In the genomic region with DNA sequence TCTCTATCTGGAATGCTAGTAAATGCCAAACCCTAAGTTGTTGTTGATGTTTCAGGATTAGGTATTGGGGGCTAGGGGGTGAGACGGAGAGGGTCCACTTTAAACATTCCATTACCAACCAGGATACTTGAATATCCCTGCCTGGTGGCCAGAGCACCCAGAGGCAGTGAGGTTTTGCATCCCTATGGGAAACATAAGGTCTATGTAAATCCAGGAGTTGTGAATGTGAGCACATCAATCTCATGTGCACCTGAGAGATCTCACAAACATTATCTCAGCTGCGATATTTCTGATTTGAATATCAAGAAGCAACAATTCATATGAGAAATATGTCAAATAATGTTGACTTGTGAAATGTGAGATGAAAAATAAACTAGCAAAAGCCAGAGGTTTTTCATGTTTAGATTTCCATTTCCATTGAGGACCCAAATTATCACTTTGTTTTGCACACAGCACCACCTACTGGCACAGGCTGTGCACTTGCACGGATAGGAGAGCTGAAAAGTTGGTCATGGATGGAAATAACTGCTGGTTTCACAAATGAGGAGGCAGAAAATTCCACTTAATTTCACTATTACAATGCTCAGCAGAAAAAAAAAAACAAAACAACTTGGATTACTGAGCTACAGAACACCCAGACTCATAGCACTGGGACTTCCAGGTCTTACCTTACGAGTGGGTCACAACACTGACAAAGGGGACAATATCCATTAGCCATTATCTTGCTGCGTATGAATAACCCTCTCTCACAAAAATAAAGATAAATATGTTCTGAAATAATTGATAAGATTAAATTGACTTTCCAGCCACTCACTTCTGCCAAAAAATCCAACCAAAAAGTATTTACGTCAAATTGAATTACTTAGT, we compare ENCODE assay signal across 8 cellular contexts.
A peak's percentile ranks its signal among the peaks of the same experiment; 100 is the strongest.
DNase-seq lines count a peak whose midpoint lies in the region; ATAC-seq and TF ChIP-seq lines count a peak whose summit lies in the region.

No MANE protein-coding gene starts in this region.

- no peaks in the 10 kb centered on the region for H3K79me1 ChIP-seq in IMR-90 (ENCODE audit: low read depth in 1 of 2, low read length in 2 of 2)

- H2BK20ac ChIP-seq in IMR-90 (ENCODE audit: low read depth, low read length) = peak overlapping the region; percentile 86

- TF ChIP-seq POLR2A in IMR-90 (IDR thresholded peaks at IDR 0.05; ENCODE audit: low read depth, low read length) = no peak; the same call in 1 of the 2 replicates

- peak; percentile 14 to 29 for DNase-seq in activated CD4-positive, alpha-beta T cell treated with anti-CD3 and anti-CD28 coated beads for 24 hours (ENCODE audit: low read depth in 2 of 2)
- DNase-seq in activated CD4-positive, alpha-beta T cell treated with anti-CD3 and anti-CD28 coated beads, Interleukin-2, amount 50 U/mL, for 4 hours = no peak
- peak; percentile 82 for DNase-seq in IMR-90
- DNase-seq in RPMI8226 = peak; percentile 73
- DNase-seq in ascending aorta (ENCODE audit: low spot score in 2 of 2) = peak in 1 of 2 donors; percentile 87
- peak; percentile 74 for DNase-seq in hepatic stellate cell (ENCODE audit: low spot score)
- peak; percentile 33 for DNase-seq in skeletal muscle cell (ENCODE audit: low read depth)
- no peak for DNase-seq in OCI-M2 (lab: John Stamatoyannopoulos, UW; ENCODE audit: unreplicated experiment)

- BruUV-seq in IMR-90 (replicated peaks; lab: Mats Ljungman, UMichigan) = no TSS peak

- no peaks in the 10 kb centered on the region for H3K9me3 ChIP-seq in IMR-90 (ENCODE audit: control insufficient read depth, insufficient read depth, low read length)
- no peaks in the 10 kb centered on the region for H3K9me3 ChIP-seq in ascending aorta

- H2AK9ac ChIP-seq in IMR-90 (replicated peaks; ENCODE audit: low read depth, low read length, poor library complexity) = no peak overlapping the region

- H3K36me3 ChIP-seq in IMR-90 (ENCODE audit: control insufficient read depth, insufficient read depth, low read length) (no peaks in the 10 kb centered on the region), ascending aorta (no peaks in the 10 kb centered on the region)

- no peaks in the 10 kb centered on the region; the same call in 1 of the 2 replicates for H3K9me1 ChIP-seq in IMR-90 (ENCODE audit: insufficient read depth, low read length)

- CTCF ChIA-PET in IMR-90 (lab: Yijun Ruan, JAX) = interaction anchor here (0.6 to 1.8 kb wide), 11 partner anchors 8 to 383 kb away, joined by 3 to 7 read pairs (median 4); no protein-coding TSS in a partner anchor

- H3K18ac ChIP-seq in IMR-90 (ENCODE audit: low read depth, low read length) = peak overlapping the region; percentile 28; the same call in 1 of the 2 replicates

- H4K20me1 ChIP-seq in IMR-90 (ENCODE audit: insufficient read depth, low read length) = no peaks in the 10 kb centered on the region

- H3K27me3 ChIP-seq in IMR-90 (ENCODE audit: control insufficient read depth, insufficient read depth, low read length) (no peaks in the 10 kb centered on the region), ascending aorta (no peaks in the 10 kb centered on the region)

- in situ Hi-C loops in IMR-90 (cut with MboI; ENCODE audit: low sequenced_read_pairs) = loop anchor here (5.0 to 10.0 kb wide), 3 partner anchors 234 to 554 kb away; partner anchors contain the start of gene TNS3

- H3K27ac ChIP-seq in IMR-90 (ENCODE audit: insufficient read depth, low read length) = no peak overlapping the region
- H3K27ac ChIP-seq in ascending aorta = peak overlapping the region in 1 of 2 donors; percentile 21

- peak; percentile 95 for TF ChIP-seq CTCF in IMR-90 (conservative IDR thresholded peaks at IDR 0.05; ENCODE audit: low read depth, low read length)
- TF ChIP-seq CTCF in ascending aorta (IDR thresholded peaks at IDR 0.05) = peak; percentile 86 to 91 (median 90)

- TF ChIP-seq RAD21 in IMR-90 (IDR thresholded peaks at IDR 0.05; ENCODE audit: low read length) = peak; percentile 96

- ATAC-seq in IMR-90 (ENCODE audit: low read depth) = peak; percentile 89

- H4K91ac ChIP-seq in IMR-90 (ENCODE audit: insufficient read depth, low read depth, low read length) = peak overlapping the region; percentile 43

- peaks cover 4% of the 10 kb centered on the region for H3K4me1 ChIP-seq in IMR-90 (ENCODE audit: control insufficient read depth, insufficient read depth, low read length)
- H3K4me1 ChIP-seq in ascending aorta = peaks cover 3 to 8% of the 10 kb centered on the region in 2 donors

- intact Hi-C loops in IMR-90 (cut with micrococcal nuclease) = loop anchor here (1.0 to 5.0 kb wide), 8 partner anchors 33 to 552 kb away; no protein-coding TSS in a partner anchor
- intact Hi-C loops in ascending aorta (cut with DNase I) = loop anchor here (2.0 to 10.0 kb wide), 8 partner anchors 47 to 552 kb away; partner anchors contain the start of gene TNS3

- peak overlapping the region; percentile 87 for H2BK120ac ChIP-seq in IMR-90 (ENCODE audit: low read depth, low read length)

- peak overlapping the region; percentile 76 for H3K4ac ChIP-seq in IMR-90 (ENCODE audit: low read depth, low read length)

- no CpG with 5 or more reads among the region's 6 CpGs for WGBS in IMR-90 (ENCODE audit: extremely low coverage in 2 of 2, insufficient read length in 1 of 2), 2 experiments

- H3K14ac ChIP-seq in IMR-90 (replicated peaks; ENCODE audit: low read depth, low read length) = no peak overlapping the region

- no peak overlapping the region for H3K23ac ChIP-seq in IMR-90 (ENCODE audit: low read depth, low read length)

- H2BK15ac ChIP-seq in IMR-90 (ENCODE audit: low read depth, low read length) = peak overlapping the region; percentile 23; the same call in 2 of the 3 replicates

- H2AFZ ChIP-seq in IMR-90 (replicated peaks; ENCODE audit: low read length, poor library complexity) = no peak overlapping the region

- H3K4me3 ChIP-seq in IMR-90 (ENCODE audit: insufficient read depth, low read depth, low read length) (no peak overlapping the region), ascending aorta (no peak overlapping the region), skeletal muscle cell (ENCODE audit: low read depth, low read length) (no peak overlapping the region)

- dilution Hi-C loops in IMR-90 (cut with HindIII; ENCODE audit: low sequenced_read_pairs, unreplicated experiment) = no loop called here

- peak overlapping the region; percentile 7 to 9; a peak in 3 of 4 replicates for H4K8ac ChIP-seq in IMR-90 (ENCODE audit: low read depth in 2 of 2, low read length in 2 of 2)

- H3K9ac ChIP-seq in IMR-90 (ENCODE audit: low read depth, low read length) = no peak overlapping the region

- no peak overlapping the region for H3K56ac ChIP-seq in IMR-90 (ENCODE audit: extremely low read depth, insufficient read depth, low read length)

- peak overlapping the region; percentile 7 for H2BK5ac ChIP-seq in IMR-90 (ENCODE audit: low read depth, low read length, poor library complexity, severe bottlenecking)

- peak overlapping the region; percentile 80 for H2AK5ac ChIP-seq in IMR-90 (ENCODE audit: low read depth, low read length)

- no peak overlapping the region for H3K4me2 ChIP-seq in IMR-90 (ENCODE audit: low read depth, low read length)

- peak overlapping the region; percentile 5; the same call in 1 of the 2 replicates for H4K5ac ChIP-seq in IMR-90 (ENCODE audit: low read depth, low read length)

- POLR2A ChIA-PET in IMR-90 (lab: Charles Lee; ENCODE audit: unreplicated experiment) = interaction anchor here (0.6 to 0.7 kb wide), 3 partner anchors 219 to 285 kb away, joined by 3 to 14 read pairs (median 12); no protein-coding TSS in a partner anchor

TF ChIP-seq in IMR-90, 13 proteins besides CTCF, POLR2A, EP300 and RAD21:
- TF ChIP-seq SMC3 (IDR thresholded peaks at IDR 0.05; ENCODE audit: low read depth, low read length) (peak; percentile 95), CHD1 (IDR thresholded peaks at IDR 0.05; ENCODE audit: low read depth, low read length) (no peak)

Comparison
In these comparisons a context has a peak if more than half of its experiments do, and no peak if none do; other contexts are left out.
1. DNase-seq: peak in activated CD4-positive, alpha-beta T cell treated with anti-CD3 and anti-CD28 coated beads for 24 hours (2 of 2), IMR-90 (single experiment), RPMI8226 (single experiment), hepatic stellate cell (single experiment) and skeletal muscle cell (single experiment); none in activated CD4-positive, alpha-beta T cell treated with anti-CD3 and anti-CD28 coated beads, Interleukin-2, amount 50 U/mL, for 4 hours (0 of 2) and OCI-M2 (single experiment).